ENCODE assay signal across 1 cellular context in the genomic region with DNA sequence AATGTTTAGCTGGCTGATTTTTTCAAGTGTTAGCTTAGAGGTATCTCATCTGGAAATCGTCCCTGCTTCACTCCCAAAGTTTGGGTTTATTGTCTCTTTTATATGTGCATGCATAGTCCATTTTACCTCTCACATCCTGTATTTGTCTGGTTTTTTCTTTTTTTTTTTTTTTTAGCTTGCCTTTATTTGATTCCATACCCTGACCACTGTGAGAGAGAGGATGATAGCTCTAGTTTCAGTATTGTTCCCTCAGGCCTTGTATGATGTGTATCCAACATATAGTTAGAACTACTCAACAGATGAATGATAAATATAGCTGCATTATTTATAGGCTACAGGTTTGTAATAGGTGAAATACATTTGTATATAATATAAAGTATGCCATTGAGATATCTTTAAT.
TF ChIP-seq lines count a peak whose summit lies in the region.

No MANE protein-coding gene starts in this region.

TF ChIP-seq in WTC11, 78 proteins besides CTCF, POLR2A, EP300 and RAD21 (continued from another document):
- TF ChIP-seq, protein P1, sequence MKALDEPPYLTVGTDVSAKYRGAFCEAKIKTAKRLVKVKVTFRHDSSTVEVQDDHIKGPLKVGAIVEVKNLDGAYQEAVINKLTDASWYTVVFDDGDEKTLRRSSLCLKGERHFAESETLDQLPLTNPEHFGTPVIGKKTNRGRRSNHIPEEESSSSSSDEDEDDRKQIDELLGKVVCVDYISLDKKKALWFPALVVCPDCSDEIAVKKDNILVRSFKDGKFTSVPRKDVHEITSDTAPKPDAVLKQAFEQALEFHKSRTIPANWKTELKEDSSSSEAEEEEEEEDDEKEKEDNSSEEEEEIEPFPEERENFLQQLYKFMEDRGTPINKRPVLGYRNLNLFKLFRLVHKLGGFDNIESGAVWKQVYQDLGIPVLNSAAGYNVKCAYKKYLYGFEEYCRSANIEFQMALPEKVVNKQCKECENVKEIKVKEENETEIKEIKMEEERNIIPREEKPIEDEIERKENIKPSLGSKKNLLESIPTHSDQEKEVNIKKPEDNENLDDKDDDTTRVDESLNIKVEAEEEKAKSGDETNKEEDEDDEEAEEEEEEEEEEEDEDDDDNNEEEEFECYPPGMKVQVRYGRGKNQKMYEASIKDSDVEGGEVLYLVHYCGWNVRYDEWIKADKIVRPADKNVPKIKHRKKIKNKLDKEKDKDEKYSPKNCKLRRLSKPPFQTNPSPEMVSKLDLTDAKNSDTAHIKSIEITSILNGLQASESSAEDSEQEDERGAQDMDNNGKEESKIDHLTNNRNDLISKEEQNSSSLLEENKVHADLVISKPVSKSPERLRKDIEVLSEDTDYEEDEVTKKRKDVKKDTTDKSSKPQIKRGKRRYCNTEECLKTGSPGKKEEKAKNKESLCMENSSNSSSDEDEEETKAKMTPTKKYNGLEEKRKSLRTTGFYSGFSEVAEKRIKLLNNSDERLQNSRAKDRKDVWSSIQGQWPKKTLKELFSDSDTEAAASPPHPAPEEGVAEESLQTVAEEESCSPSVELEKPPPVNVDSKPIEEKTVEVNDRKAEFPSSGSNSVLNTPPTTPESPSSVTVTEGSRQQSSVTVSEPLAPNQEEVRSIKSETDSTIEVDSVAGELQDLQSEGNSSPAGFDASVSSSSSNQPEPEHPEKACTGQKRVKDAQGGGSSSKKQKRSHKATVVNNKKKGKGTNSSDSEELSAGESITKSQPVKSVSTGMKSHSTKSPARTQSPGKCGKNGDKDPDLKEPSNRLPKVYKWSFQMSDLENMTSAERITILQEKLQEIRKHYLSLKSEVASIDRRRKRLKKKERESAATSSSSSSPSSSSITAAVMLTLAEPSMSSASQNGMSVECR (CRISPR knock-in tag; IDR thresholded peaks at IDR 0.05; ENCODE audit: borderline replicate concordance), result no peak
- no peak for TF ChIP-seq SP1 (CRISPR knock-in tag; conservative IDR thresholded peaks at IDR 0.05)
- TF ChIP-seq ZNF671 (CRISPR knock-in tag; IDR thresholded peaks at IDR 0.05), result no peak
- no peak for TF ChIP-seq ZNF219 (CRISPR knock-in tag; IDR thresholded peaks at IDR 0.05; ENCODE audit: borderline replicate concordance)
- no peak for TF ChIP-seq ZNF396 (CRISPR knock-in tag; IDR thresholded peaks at IDR 0.05; ENCODE audit: borderline replicate concordance)
